8 cellular contexts compared by ENCODE assay signal in genomic region chr6:31620586-31621319, GRCh38. TPM values are rescaled to one million over a fixed set of nuclear protein-coding genes. Genes with fewer than 3 reads are reported as not detected.
DNase-seq lines count a peak whose midpoint lies in the region; ATAC-seq and TF ChIP-seq lines count a peak whose summit lies in the region.

Gene PRRC2A (plus strand): TSS chr6:31620715. CDS start chr6:31622790, 2,075 bp downstream.

- H3F3A ChIP-seq in GM23338 (replicated peaks; ENCODE audit: low read depth): peaks cover 26% of the 10 kb centered on the region

- ATAC-seq in GM23338: peak; percentile 77

- H4K20me1 ChIP-seq in GM23338 (replicated peaks; ENCODE audit: insufficient read depth) (peaks cover 30% of the 10 kb centered on the region), hepatocyte (ENCODE audit: insufficient read depth, poor library complexity, severe bottlenecking) (peaks cover 26% of the 10 kb centered on the region)

- in situ Hi-C loops in G401 (cut with HindIII; ENCODE audit: low sequenced_read_pairs) (no loop called here), SK-MEL-5 (cut with HindIII; ENCODE audit: low pct_unique_long_range_greater_than_20kb, low sequenced_read_pairs) (no loop called here)

- H3K27ac ChIP-seq in GM23338 (ENCODE audit: low read depth) (peak within 1 kb of the TSS; percentile 100), KOPT-K1 (ENCODE audit: low read depth, low read length, poor library complexity, severe bottlenecking) (peak within 1 kb of the TSS; percentile 99), hepatocyte (peak within 1 kb of the TSS; percentile 95), sigmoid colon (peak within 1 kb of the TSS; percentile 97 to 98 (median 98))

- TF ChIP-seq CTCF in GM23338 (conservative IDR thresholded peaks at IDR 0.05; ENCODE audit: low read depth in 2 of 2) (no peak), hepatocyte (IDR thresholded peaks at IDR 0.05; ENCODE audit: poor library complexity) (no peak), sigmoid colon (IDR thresholded peaks at IDR 0.05) (no peak)

- peak within 1 kb of the TSS; percentile 99 for H3K4me2 ChIP-seq in GM23338
- H3K4me2 ChIP-seq in hepatocyte: peak within 1 kb of the TSS; percentile 91

- H3K27me3 ChIP-seq in GM23338 (ENCODE audit: insufficient read depth) (no peaks in the 10 kb centered on the region), hepatocyte (no peaks in the 10 kb centered on the region), sigmoid colon (no peaks in the 10 kb centered on the region)

- peaks cover 44% of the 10 kb centered on the region for H3K79me2 ChIP-seq in GM23338 (replicated peaks; ENCODE audit: insufficient read depth)
- H3K79me2 ChIP-seq in hepatocyte: peaks cover 46% of the 10 kb centered on the region

- peaks cover 19% of the 10 kb centered on the region for H3K4me1 Mint-ChIP-seq in GM23338

- peak within 1 kb of the TSS; percentile 100 for H3K4me3 ChIP-seq in GM23338
- H3K4me3 ChIP-seq in hepatocyte: peak within 1 kb of the TSS; percentile 51
- peak within 1 kb of the TSS; percentile 72 to 87 (median 82) for H3K4me3 ChIP-seq in sigmoid colon

- WGBS in hepatocyte (ENCODE audit: low lambda C conversion rate, missing lambda C conversion rate): 0% methylated on average over 16 of the region's 67 CpGs
- 0 to 1% methylated on average over 67 of the region's 67 CpGs for WGBS in sigmoid colon, 2 donors

- intact Hi-C loops in sigmoid colon (cut with DNase I): loop anchor here (1.0 to 2.0 kb wide), 2 partner anchors 32 to 78 kb away; partner anchors contain the start of genes BAG6 and DDX39B

- H3K27me3 Mint-ChIP-seq in GM23338 (ENCODE audit: insufficient read depth, low read depth, poor library complexity): peaks cover 21% of the 10 kb centered on the region

- TF ChIP-seq POLR2A in sigmoid colon (IDR thresholded peaks at IDR 0.05): peak; percentile 81 to 88

- H3K9me3 Mint-ChIP-seq in GM23338: peaks cover 6% of the 10 kb centered on the region

- H3K27ac Mint-ChIP-seq in GM23338: peak within 1 kb of the TSS; percentile 100

- DNase-seq in G401 (ENCODE audit: low spot score) (peak; percentile 65), GM23338 (ENCODE audit: low spot score) (peak; percentile 91), SK-MEL-5 (ENCODE audit: low read depth, low spot score) (peak; percentile 71), amygdala (lab: John Stamatoyannopoulos, UW) (peak in 44 of 56 donors; percentile 31 to 100 (median 78)), hepatocyte (ENCODE audit: low spot score) (peak; percentile 98), sigmoid colon (peak; percentile 92), cerebellar cortex (ENCODE audit: low spot score) (no peak)

- H3K9me3 ChIP-seq in KOPT-K1 (ENCODE audit: insufficient read depth, low read length, poor library complexity, severe bottlenecking): no peaks in the 10 kb centered on the region
- no peaks in the 10 kb centered on the region for H3K9me3 ChIP-seq in hepatocyte (ENCODE audit: low read depth)
- no peaks in the 10 kb centered on the region for H3K9me3 ChIP-seq in sigmoid colon

- H3K4me1 ChIP-seq in GM23338 (ENCODE audit: insufficient read depth): peaks cover 25% of the 10 kb centered on the region
- peaks cover 8% of the 10 kb centered on the region for H3K4me1 ChIP-seq in hepatocyte (ENCODE audit: insufficient read depth)
- peaks cover 2 to 24% (median 20%) of the 10 kb centered on the region in 4 donors for H3K4me1 ChIP-seq in sigmoid colon

- H3K4me3 Mint-ChIP-seq in GM23338: peak within 1 kb of the TSS; percentile 94

- H3K36me3 ChIP-seq in GM23338 (ENCODE audit: insufficient read depth) (peaks cover 33% of the 10 kb centered on the region), KOPT-K1 (ENCODE audit: insufficient read depth, low read length) (peaks cover 50% of the 10 kb centered on the region), hepatocyte (replicated peaks; ENCODE audit: insufficient read depth, low read depth) (no peaks in the 10 kb centered on the region), sigmoid colon (peaks cover 21 to 26% (median 25%) of the 10 kb centered on the region in 4 donors)

- TF ChIP-seq EP300 in sigmoid colon (IDR thresholded peaks at IDR 0.05): no peak

- H2AFZ ChIP-seq in GM23338 (no peak within 1 kb of the TSS), hepatocyte (peak within 1 kb of the TSS; percentile 43)

- no peaks in the 10 kb centered on the region for H3K9me2 ChIP-seq in GM23338 (ENCODE audit: insufficient read depth)
- no peaks in the 10 kb centered on the region for H3K9me2 ChIP-seq in hepatocyte (replicated peaks; ENCODE audit: insufficient read depth)

- peaks cover 56% of the 10 kb centered on the region for H3K36me3 Mint-ChIP-seq in GM23338 (ENCODE audit: low read depth)

TF ChIP-seq in GM23338, 12 proteins besides CTCF, POLR2A, EP300 and RAD21:
- TF ChIP-seq NANOG (IDR thresholded peaks at IDR 0.05; ENCODE audit: borderline replicate concordance): no peak
- TF ChIP-seq ZNF114 (CRISPR knock-in tag; IDR thresholded peaks at IDR 0.05): no peak
- TF ChIP-seq POLR2AphosphoS5 (IDR thresholded peaks at IDR 0.05; ENCODE audit: low read depth): peak; percentile 67

RNA-seq across cellular contexts. Expression of gene PRRC2A, which starts in this region (rescaled TPM):
- total RNA-seq in G401 (2014; rRNA removed; shearing (Covaris generic)): 62.1 and 62.4 TPM in 2 replicates
- 223 and 273 TPM in 2 replicates for total RNA-seq in GM23338 (2014; rRNA removed; shearing (Covaris generic))
- polyA plus RNA-seq in GM23338 (2016; fragmentation: Nextera tagmentation; extraction: Ambion mirVana) (213 and 238 TPM in 2 replicates), hepatocyte (47.5 and 69.0 TPM in 2 replicates), sigmoid colon (100 to 1,000 TPM in 1 of 3 donors, 10 to 100 TPM in 2; 28.8 to 109 (median 32.1) TPM)
- total RNA-seq in SK-MEL-5 (2014; rRNA removed; shearing (Covaris generic)): 32.0 and 48.6 TPM in 2 replicates
- 125 and 150 TPM in 2 replicates for polyA plus RNA-seq in SK-MEL-5 (2015; cell fraction: cytosol; rRNA removed)
- polyA plus RNA-seq in SK-MEL-5 (2015; cell fraction: nucleus; rRNA removed): 143 and 165 TPM in 2 replicates
- total RNA-seq in hepatocyte (29.8 and 50.2 TPM in 2 replicates), sigmoid colon (10 to 100 TPM; 42.1 to 90.8 (median 54.2) TPM)
